In the genomic region with DNA sequence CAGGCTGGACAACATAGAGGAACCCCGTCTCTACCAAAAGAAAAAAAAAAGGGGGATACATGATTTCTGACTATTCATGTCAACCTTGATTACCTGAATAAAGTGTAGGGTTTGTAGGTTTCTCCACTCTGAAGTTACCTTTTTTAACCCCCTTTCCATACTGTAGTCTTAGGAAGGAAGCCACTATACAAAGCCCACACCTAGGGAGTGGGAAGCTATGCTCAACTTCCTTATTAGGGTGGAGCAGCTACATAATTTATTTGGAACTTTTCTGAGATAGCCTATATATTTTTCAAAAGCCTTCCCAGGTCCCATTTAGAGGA, we compare ENCODE assay signal across 1 cellular context.
TF ChIP-seq lines count a peak whose summit lies in the region.

No MANE protein-coding gene starts in this region.

TF ChIP-seq in K562, 482 proteins besides CTCF, POLR2A, EP300 and RAD21 (continued from another document):
- TF ChIP-seq, protein P1, sequence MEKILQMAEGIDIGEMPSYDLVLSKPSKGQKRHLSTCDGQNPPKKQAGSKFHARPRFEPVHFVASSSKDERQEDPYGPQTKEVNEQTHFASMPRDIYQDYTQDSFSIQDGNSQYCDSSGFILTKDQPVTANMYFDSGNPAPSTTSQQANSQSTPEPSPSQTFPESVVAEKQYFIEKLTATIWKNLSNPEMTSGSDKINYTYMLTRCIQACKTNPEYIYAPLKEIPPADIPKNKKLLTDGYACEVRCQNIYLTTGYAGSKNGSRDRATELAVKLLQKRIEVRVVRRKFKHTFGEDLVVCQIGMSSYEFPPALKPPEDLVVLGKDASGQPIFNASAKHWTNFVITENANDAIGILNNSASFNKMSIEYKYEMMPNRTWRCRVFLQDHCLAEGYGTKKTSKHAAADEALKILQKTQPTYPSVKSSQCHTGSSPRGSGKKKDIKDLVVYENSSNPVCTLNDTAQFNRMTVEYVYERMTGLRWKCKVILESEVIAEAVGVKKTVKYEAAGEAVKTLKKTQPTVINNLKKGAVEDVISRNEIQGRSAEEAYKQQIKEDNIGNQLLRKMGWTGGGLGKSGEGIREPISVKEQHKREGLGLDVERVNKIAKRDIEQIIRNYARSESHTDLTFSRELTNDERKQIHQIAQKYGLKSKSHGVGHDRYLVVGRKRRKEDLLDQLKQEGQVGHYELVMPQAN (IDR thresholded peaks at IDR 0.05; ENCODE audit: borderline replicate concordance): no peak
- TF ChIP-seq TGIF2 (CRISPR knock-in tag; IDR thresholded peaks at IDR 0.05) (no peak), NFIC (IDR thresholded peaks at IDR 0.05) (no peak), GTF2F1 (IDR thresholded peaks at IDR 0.05; ENCODE audit: low read depth, low read length) (no peak), NCOA2 (IDR thresholded peaks at IDR 0.05; ENCODE audit: partially characterized antibody in 2 of 2) (no peak), HDGF (IDR thresholded peaks at IDR 0.05) (no peak), GABPB2 (CRISPR knock-in tag; conservative IDR thresholded peaks at IDR 0.05) (no peak), HMG20B (CRISPR knock-in tag; IDR thresholded peaks at IDR 0.05) (no peak), NELFE (IDR thresholded peaks at IDR 0.05; ENCODE audit: insufficient read depth, insufficient read length) (no peak), CHD4 (IDR thresholded peaks at IDR 0.05; ENCODE audit: insufficient read depth, insufficient replicate concordance, low read depth, low read length, poor library complexity, severe bottlenecking) (no peak), MCM7 (IDR thresholded peaks at IDR 0.05) (no peak), HNRNPK (IDR thresholded peaks at IDR 0.05; ENCODE audit: low read depth, low read length, poor library complexity, severe bottlenecking) (no peak), HNRNPLL (IDR thresholded peaks at IDR 0.05; ENCODE audit: low read depth, low read length, poor library complexity, severe bottlenecking) (no peak), CEBPG (CRISPR knock-in tag; IDR thresholded peaks at IDR 0.05) (no peak), CEBPG (tag; conservative IDR thresholded peaks at IDR 0.05 in 1 of 2, IDR thresholded peaks at IDR 0.05 in 1 of 2) (no peak), ZBTB1 (CRISPR knock-in tag; IDR thresholded peaks at IDR 0.05; ENCODE audit: borderline replicate concordance, low read depth) (no peak), SMAD4 (CRISPR knock-in tag; conservative IDR thresholded peaks at IDR 0.05) (no peak), EHMT2 (IDR thresholded peaks at IDR 0.05) (no peak), LEF1 (IDR thresholded peaks at IDR 0.05) (no peak), MEF2D (tag; conservative IDR thresholded peaks at IDR 0.05; ENCODE audit: low read depth) (no peak), MYC (IDR thresholded peaks at IDR 0.05; ENCODE audit: low read depth, low read length) (no peak), MYC (CRISPR knock-in tag; IDR thresholded peaks at IDR 0.05; ENCODE audit: borderline replicate concordance, low read depth) (0 out of 2 replicates have a peak, but pooled peaks have one; percentile 8), POLR2G (IDR thresholded peaks at IDR 0.05; ENCODE audit: low read depth, low read length) (no peak), POLR3G (IDR thresholded peaks at IDR 0.05; ENCODE audit: extremely low read depth, insufficient read length, insufficient replicate concordance) (no peak), TSC22D4 (tag; IDR thresholded peaks at IDR 0.05) (no peak), FOSL1 (tag; conservative IDR thresholded peaks at IDR 0.05) (0 out of 2 replicates have a peak, but pooled peaks have one; percentile 41), CBX1 (IDR thresholded peaks at IDR 0.05; ENCODE audit: low read depth) (no peak)
- TF ChIP-seq, protein P2, sequence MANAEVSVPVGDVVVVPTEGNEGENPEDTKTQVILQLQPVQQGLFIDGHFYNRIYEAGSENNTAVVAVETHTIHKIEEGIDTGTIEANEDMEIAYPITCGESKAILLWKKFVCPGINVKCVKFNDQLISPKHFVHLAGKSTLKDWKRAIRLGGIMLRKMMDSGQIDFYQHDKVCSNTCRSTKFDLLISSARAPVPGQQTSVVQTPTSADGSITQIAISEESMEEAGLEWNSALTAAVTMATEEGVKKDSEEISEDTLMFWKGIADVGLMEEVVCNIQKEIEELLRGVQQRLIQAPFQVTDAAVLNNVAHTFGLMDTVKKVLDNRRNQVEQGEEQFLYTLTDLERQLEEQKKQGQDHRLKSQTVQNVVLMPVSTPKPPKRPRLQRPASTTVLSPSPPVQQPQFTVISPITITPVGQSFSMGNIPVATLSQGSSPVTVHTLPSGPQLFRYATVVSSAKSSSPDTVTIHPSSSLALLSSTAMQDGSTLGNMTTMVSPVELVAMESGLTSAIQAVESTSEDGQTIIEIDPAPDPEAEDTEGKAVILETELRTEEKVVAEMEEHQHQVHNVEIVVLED (CRISPR knock-in tag; IDR thresholded peaks at IDR 0.05): no peak
- TF ChIP-seq, protein P3, sequence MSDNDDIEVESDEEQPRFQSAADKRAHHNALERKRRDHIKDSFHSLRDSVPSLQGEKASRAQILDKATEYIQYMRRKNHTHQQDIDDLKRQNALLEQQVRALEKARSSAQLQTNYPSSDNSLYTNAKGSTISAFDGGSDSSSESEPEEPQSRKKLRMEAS (CRISPR knock-in tag; IDR thresholded peaks at IDR 0.05): no peak
- TF ChIP-seq, protein P4, sequence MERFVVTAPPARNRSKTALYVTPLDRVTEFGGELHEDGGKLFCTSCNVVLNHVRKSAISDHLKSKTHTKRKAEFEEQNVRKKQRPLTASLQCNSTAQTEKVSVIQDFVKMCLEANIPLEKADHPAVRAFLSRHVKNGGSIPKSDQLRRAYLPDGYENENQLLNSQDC (CRISPR knock-in tag; IDR thresholded peaks at IDR 0.05): no peak
- TF ChIP-seq, protein P5, sequence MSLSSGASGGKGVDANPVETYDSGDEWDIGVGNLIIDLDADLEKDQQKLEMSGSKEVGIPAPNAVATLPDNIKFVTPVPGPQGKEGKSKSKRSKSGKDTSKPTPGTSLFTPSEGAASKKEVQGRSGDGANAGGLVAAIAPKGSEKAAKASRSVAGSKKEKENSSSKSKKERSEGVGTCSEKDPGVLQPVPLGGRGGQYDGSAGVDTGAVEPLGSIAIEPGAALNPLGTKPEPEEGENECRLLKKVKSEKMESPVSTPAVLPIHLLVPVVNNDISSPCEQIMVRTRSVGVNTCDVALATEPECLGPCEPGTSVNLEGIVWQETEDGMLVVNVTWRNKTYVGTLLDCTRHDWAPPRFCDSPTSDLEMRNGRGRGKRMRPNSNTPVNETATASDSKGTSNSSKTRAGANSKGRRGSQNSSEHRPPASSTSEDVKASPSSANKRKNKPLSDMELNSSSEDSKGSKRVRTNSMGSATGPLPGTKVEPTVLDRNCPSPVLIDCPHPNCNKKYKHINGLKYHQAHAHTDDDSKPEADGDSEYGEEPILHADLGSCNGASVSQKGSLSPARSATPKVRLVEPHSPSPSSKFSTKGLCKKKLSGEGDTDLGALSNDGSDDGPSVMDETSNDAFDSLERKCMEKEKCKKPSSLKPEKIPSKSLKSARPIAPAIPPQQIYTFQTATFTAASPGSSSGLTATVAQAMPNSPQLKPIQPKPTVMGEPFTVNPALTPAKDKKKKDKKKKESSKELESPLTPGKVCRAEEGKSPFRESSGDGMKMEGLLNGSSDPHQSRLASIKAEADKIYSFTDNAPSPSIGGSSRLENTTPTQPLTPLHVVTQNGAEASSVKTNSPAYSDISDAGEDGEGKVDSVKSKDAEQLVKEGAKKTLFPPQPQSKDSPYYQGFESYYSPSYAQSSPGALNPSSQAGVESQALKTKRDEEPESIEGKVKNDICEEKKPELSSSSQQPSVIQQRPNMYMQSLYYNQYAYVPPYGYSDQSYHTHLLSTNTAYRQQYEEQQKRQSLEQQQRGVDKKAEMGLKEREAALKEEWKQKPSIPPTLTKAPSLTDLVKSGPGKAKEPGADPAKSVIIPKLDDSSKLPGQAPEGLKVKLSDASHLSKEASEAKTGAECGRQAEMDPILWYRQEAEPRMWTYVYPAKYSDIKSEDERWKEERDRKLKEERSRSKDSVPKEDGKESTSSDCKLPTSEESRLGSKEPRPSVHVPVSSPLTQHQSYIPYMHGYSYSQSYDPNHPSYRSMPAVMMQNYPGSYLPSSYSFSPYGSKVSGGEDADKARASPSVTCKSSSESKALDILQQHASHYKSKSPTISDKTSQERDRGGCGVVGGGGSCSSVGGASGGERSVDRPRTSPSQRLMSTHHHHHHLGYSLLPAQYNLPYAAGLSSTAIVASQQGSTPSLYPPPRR (CRISPR knock-in tag; IDR thresholded peaks at IDR 0.05; ENCODE audit: borderline replicate concordance): no peak
- TF ChIP-seq, protein P6, sequence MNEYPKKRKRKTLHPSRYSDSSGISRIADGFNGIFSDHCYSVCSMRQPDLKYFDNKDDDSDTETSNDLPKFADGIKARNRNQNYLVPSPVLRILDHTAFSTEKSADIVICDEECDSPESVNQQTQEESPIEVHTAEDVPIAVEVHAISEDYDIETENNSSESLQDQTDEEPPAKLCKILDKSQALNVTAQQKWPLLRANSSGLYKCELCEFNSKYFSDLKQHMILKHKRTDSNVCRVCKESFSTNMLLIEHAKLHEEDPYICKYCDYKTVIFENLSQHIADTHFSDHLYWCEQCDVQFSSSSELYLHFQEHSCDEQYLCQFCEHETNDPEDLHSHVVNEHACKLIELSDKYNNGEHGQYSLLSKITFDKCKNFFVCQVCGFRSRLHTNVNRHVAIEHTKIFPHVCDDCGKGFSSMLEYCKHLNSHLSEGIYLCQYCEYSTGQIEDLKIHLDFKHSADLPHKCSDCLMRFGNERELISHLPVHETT (CRISPR knock-in tag; conservative IDR thresholded peaks at IDR 0.05 in 1 of 2, IDR thresholded peaks at IDR 0.05 in 1 of 2): no peak
- TF ChIP-seq, protein P7, sequence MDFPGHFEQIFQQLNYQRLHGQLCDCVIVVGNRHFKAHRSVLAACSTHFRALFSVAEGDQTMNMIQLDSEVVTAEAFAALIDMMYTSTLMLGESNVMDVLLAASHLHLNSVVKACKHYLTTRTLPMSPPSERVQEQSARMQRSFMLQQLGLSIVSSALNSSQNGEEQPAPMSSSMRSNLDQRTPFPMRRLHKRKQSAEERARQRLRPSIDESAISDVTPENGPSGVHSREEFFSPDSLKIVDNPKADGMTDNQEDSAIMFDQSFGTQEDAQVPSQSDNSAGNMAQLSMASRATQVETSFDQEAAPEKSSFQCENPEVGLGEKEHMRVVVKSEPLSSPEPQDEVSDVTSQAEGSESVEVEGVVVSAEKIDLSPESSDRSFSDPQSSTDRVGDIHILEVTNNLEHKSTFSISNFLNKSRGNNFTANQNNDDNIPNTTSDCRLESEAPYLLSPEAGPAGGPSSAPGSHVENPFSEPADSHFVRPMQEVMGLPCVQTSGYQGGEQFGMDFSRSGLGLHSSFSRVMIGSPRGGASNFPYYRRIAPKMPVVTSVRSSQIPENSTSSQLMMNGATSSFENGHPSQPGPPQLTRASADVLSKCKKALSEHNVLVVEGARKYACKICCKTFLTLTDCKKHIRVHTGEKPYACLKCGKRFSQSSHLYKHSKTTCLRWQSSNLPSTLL (IDR thresholded peaks at IDR 0.05): no peak
- TF ChIP-seq, protein P8, sequence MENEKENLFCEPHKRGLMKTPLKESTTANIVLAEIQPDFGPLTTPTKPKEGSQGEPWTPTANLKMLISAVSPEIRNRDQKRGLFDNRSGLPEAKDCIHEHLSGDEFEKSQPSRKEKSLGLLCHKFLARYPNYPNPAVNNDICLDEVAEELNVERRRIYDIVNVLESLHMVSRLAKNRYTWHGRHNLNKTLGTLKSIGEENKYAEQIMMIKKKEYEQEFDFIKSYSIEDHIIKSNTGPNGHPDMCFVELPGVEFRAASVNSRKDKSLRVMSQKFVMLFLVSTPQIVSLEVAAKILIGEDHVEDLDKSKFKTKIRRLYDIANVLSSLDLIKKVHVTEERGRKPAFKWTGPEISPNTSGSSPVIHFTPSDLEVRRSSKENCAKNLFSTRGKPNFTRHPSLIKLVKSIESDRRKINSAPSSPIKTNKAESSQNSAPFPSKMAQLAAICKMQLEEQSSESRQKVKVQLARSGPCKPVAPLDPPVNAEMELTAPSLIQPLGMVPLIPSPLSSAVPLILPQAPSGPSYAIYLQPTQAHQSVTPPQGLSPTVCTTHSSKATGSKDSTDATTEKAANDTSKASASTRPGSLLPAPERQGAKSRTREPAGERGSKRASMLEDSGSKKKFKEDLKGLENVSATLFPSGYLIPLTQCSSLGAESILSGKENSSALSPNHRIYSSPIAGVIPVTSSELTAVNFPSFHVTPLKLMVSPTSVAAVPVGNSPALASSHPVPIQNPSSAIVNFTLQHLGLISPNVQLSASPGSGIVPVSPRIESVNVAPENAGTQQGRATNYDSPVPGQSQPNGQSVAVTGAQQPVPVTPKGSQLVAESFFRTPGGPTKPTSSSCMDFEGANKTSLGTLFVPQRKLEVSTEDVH (IDR thresholded peaks at IDR 0.05; ENCODE audit: low read depth, partially characterized antibody): no peak
- TF ChIP-seq, protein P9, sequence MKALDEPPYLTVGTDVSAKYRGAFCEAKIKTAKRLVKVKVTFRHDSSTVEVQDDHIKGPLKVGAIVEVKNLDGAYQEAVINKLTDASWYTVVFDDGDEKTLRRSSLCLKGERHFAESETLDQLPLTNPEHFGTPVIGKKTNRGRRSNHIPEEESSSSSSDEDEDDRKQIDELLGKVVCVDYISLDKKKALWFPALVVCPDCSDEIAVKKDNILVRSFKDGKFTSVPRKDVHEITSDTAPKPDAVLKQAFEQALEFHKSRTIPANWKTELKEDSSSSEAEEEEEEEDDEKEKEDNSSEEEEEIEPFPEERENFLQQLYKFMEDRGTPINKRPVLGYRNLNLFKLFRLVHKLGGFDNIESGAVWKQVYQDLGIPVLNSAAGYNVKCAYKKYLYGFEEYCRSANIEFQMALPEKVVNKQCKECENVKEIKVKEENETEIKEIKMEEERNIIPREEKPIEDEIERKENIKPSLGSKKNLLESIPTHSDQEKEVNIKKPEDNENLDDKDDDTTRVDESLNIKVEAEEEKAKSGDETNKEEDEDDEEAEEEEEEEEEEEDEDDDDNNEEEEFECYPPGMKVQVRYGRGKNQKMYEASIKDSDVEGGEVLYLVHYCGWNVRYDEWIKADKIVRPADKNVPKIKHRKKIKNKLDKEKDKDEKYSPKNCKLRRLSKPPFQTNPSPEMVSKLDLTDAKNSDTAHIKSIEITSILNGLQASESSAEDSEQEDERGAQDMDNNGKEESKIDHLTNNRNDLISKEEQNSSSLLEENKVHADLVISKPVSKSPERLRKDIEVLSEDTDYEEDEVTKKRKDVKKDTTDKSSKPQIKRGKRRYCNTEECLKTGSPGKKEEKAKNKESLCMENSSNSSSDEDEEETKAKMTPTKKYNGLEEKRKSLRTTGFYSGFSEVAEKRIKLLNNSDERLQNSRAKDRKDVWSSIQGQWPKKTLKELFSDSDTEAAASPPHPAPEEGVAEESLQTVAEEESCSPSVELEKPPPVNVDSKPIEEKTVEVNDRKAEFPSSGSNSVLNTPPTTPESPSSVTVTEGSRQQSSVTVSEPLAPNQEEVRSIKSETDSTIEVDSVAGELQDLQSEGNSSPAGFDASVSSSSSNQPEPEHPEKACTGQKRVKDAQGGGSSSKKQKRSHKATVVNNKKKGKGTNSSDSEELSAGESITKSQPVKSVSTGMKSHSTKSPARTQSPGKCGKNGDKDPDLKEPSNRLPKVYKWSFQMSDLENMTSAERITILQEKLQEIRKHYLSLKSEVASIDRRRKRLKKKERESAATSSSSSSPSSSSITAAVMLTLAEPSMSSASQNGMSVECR (CRISPR knock-in tag; IDR thresholded peaks at IDR 0.05): no peak
- TF ChIP-seq, protein P10, sequence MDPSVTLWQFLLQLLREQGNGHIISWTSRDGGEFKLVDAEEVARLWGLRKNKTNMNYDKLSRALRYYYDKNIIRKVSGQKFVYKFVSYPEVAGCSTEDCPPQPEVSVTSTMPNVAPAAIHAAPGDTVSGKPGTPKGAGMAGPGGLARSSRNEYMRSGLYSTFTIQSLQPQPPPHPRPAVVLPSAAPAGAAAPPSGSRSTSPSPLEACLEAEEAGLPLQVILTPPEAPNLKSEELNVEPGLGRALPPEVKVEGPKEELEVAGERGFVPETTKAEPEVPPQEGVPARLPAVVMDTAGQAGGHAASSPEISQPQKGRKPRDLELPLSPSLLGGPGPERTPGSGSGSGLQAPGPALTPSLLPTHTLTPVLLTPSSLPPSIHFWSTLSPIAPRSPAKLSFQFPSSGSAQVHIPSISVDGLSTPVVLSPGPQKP (CRISPR knock-in tag; IDR thresholded peaks at IDR 0.05): no peak
